ENCODE assay signal across 9 cellular contexts in genomic region chr19:53792721-53793433, GRCh38. TPM values are rescaled to one million over a fixed set of nuclear protein-coding genes. Genes with fewer than 3 reads are reported as not detected.
DNase-seq lines count a peak whose midpoint lies in the region; ATAC-seq and TF ChIP-seq lines count a peak whose summit lies in the region.
"Had no signal": no experiment of that assay in that cellular context is flagged by ENCODE, and none has a peak within 500 bp of the region (broad histone marks: within the 10 kb centered on the region; RNA-seq: fewer than 3 reads in every experiment).

No MANE protein-coding gene starts in this region.

- H3K27ac Mint-ChIP-seq in CD4-positive, alpha-beta T cell, result no peak overlapping the region
- H3K27ac Mint-ChIP-seq: IgD-negative memory B cell had no signal

- peak; percentile 100 for ATAC-seq in CD4-positive, alpha-beta T cell (ENCODE audit: poor library complexity)
- peak; percentile 94 for ATAC-seq in gastroesophageal sphincter

- H3K4me1 Mint-ChIP-seq in CD4-positive, alpha-beta T cell (ENCODE audit: low read depth), result no peaks in the 10 kb centered on the region

- intact Hi-C loops in CD4-positive, alpha-beta T cell (cut with DNase I, micrococcal nuclease), result loop anchor here (1.0 to 5.0 kb wide), 4 partner anchors 229 to 368 kb away; no protein-coding TSS in a partner anchor
- intact Hi-C loops in ovary (cut with DNase I), result no loop called here
- intact Hi-C loops in tibial artery (cut with DNase I; ENCODE audit: low total_unique reads), result no loop called here

- H3K27ac ChIP-seq in CD4-positive, alpha-beta T cell (ENCODE audit: low read depth, low read length), result no peak overlapping the region
- H3K27ac ChIP-seq in MM.1S (ENCODE audit: low read length), result no peak overlapping the region
- no peak overlapping the region for H3K27ac ChIP-seq in gastroesophageal sphincter
- H3K27ac ChIP-seq in ovary, result no peak overlapping the region
- H3K27ac ChIP-seq in tibial artery, result no peak overlapping the region

- WGBS in gastroesophageal sphincter (ENCODE audit: low coverage in 1 of 2), 2 donors, result 16 to 19% methylated on average over 2 to 6 of the region's 10 CpGs
- 6 to 15% (median 13%) methylated on average over 10 of the region's 10 CpGs for WGBS in ovary, 3 donors

- no peak overlapping the region for H3K9ac ChIP-seq in MM.1S (ENCODE audit: low read length)

- TF ChIP-seq EP300 in gastroesophageal sphincter (IDR thresholded peaks at IDR 0.05) (no peak), ovary (IDR thresholded peaks at IDR 0.05) (no peak)

- H2AFZ ChIP-seq in MM.1S (ENCODE audit: low read length), result no peak overlapping the region

- H3K79me2 ChIP-seq in MM.1S (ENCODE audit: low read length), result no peaks in the 10 kb centered on the region

- TF ChIP-seq POLR2A in gastroesophageal sphincter (IDR thresholded peaks at IDR 0.05) (no peak), ovary (IDR thresholded peaks at IDR 0.05) (no peak)

- CTCF ChIA-PET in CD4-positive, alpha-beta T cell (lab: Charles Lee), result interaction anchor here (0.6 to 1.6 kb wide), 19 partner anchors 8 to 368 kb away, joined by 3 to 19 read pairs (median 4); partner anchors contain the start of gene MYADM

- peak; percentile 94 for TF ChIP-seq CTCF in CD4-positive, alpha-beta T cell (IDR thresholded peaks at IDR 0.05)
- TF ChIP-seq CTCF in GM20000 (IDR thresholded peaks at IDR 0.05; ENCODE audit: extremely low read depth, missing control alignments) (peak; percentile 67), MM.1S (IDR thresholded peaks at IDR 0.05; ENCODE audit: low read length) (peak; percentile 96), gastroesophageal sphincter (IDR thresholded peaks at IDR 0.05) (peak in 3 of 4 experiments; percentile 83 to 98 (median 91)), ovary (IDR thresholded peaks at IDR 0.05) (peak; percentile 48 to 68 (median 56)), tibial artery (IDR thresholded peaks at IDR 0.05) (peak; percentile 92 to 98)

- H3K9me2 ChIP-seq in MM.1S (replicated peaks; ENCODE audit: insufficient read depth, low read length), result no peaks in the 10 kb centered on the region

- POLR2A ChIA-PET in CD4-positive, alpha-beta T cell (lab: Charles Lee), result interaction anchor here (0.6 kb wide), 1 partner anchor 20 kb away, joined by 4 read pairs; no protein-coding TSS in a partner anchor

- H3K27me3 Mint-ChIP-seq in CD4-positive, alpha-beta T cell, result peaks cover 16% of the 10 kb centered on the region
- H3K27me3 Mint-ChIP-seq: IgD-negative memory B cell had no signal

- no peaks in the 10 kb centered on the region for H4K20me1 ChIP-seq in MM.1S (ENCODE audit: insufficient read depth, low read length)

- peak; percentile 54 to 74 (median 60) for DNase-seq in CD4-positive, alpha-beta T cell
- DNase-seq in GM20000 (ENCODE audit: low spot score) (peak; percentile 80), MM.1S (peak; percentile 61), SK-N-DZ (ENCODE audit: low spot score) (peak; percentile 71), ovary (peak; percentile 50 to 83 (median 55)), tibial artery (peak; percentile 85 to 89)
- peak; percentile 58 for DNase-seq in activated gamma-delta T cell treated with anti-CD3 and anti-CD28 coated beads, Interleukin-2, amount 50 U/mL, for 16 hours (ENCODE audit: low read depth)

- no peak overlapping the region for H3K4me2 ChIP-seq in MM.1S (ENCODE audit: low read depth, low read length)

- H3K9me3 ChIP-seq in CD4-positive, alpha-beta T cell (ENCODE audit: control insufficient read depth, low read length), result no peaks in the 10 kb centered on the region
- no peaks in the 10 kb centered on the region for H3K9me3 ChIP-seq in MM.1S (replicated peaks; ENCODE audit: insufficient read depth, low read length)
- no peaks in the 10 kb centered on the region for H3K9me3 ChIP-seq in gastroesophageal sphincter
- H3K9me3 ChIP-seq in ovary, result no peaks in the 10 kb centered on the region
- H3K9me3 ChIP-seq in tibial artery, result no peaks in the 10 kb centered on the region

- H3F3A ChIP-seq in MM.1S (ENCODE audit: insufficient read depth, low read length), result no peaks in the 10 kb centered on the region

- H3K4me1 ChIP-seq in MM.1S (ENCODE audit: low read length) (no peaks in the 10 kb centered on the region), gastroesophageal sphincter (no peaks in the 10 kb centered on the region), ovary (ENCODE audit: insufficient read depth) (no peaks in the 10 kb centered on the region), tibial artery (no peaks in the 10 kb centered on the region)

- H3K4me3 ChIP-seq in MM.1S (ENCODE audit: low read length) (no peak overlapping the region), gastroesophageal sphincter (no peak overlapping the region), ovary (no peak overlapping the region), tibial artery (no peak overlapping the region)

- H3K27me3 ChIP-seq in CD4-positive, alpha-beta T cell (ENCODE audit: control insufficient read depth, insufficient read depth, low read length), result no peaks in the 10 kb centered on the region
- no peaks in the 10 kb centered on the region for H3K27me3 ChIP-seq in MM.1S (replicated peaks; ENCODE audit: insufficient read depth, low read length)
- peaks cover 2% of the 10 kb centered on the region for H3K27me3 ChIP-seq in gastroesophageal sphincter
- no peaks in the 10 kb centered on the region for H3K27me3 ChIP-seq in ovary
- no peaks in the 10 kb centered on the region for H3K27me3 ChIP-seq in tibial artery

- H3K36me3 ChIP-seq in MM.1S (replicated peaks; ENCODE audit: insufficient read depth, low read length) (no peaks in the 10 kb centered on the region), gastroesophageal sphincter (no peaks in the 10 kb centered on the region), ovary (no peaks in the 10 kb centered on the region), tibial artery (no peaks in the 10 kb centered on the region)

- no peak overlapping the region for H3K4me3 Mint-ChIP-seq in CD4-positive, alpha-beta T cell
- H3K4me3 Mint-ChIP-seq: IgD-negative memory B cell had no signal

- no peaks in the 10 kb centered on the region for H3K36me3 Mint-ChIP-seq in CD4-positive, alpha-beta T cell (ENCODE audit: low read depth)
- H3K36me3 Mint-ChIP-seq: IgD-negative memory B cell had no signal

- H3K9me3 Mint-ChIP-seq in CD4-positive, alpha-beta T cell, result no peaks in the 10 kb centered on the region

RNA-seq across cellular contexts. Expression of gene NLRP12, which starts 31.2 kb away (rescaled TPM):
- total RNA-seq in CD4-positive, alpha-beta T cell, result under 1 TPM in 1 of 2 experiments, not detected in 1; 0.08 TPM
- not detected in 2 replicates for polyA plus RNA-seq in SK-N-DZ (2014; cell fraction: cytosol; rRNA removed)
- polyA plus RNA-seq in SK-N-DZ (2014; cell fraction: nucleus; rRNA removed), result not detected in 2 replicates
- total RNA-seq in gastroesophageal sphincter (1 to 10 TPM in 1 of 4 donors, under 1 TPM in 3; 0.23 to 1.1 (median 0.28) TPM), ovary (under 1 TPM; 0.05 to 0.95 (median 0.17) TPM)
- under 1 TPM; 0.05 to 0.15 TPM for polyA plus RNA-seq in ovary

Comparison
In these comparisons a context has a peak if more than half of its experiments do, and no peak if none do; other contexts are left out.
1. intact Hi-C loops: an anchor here in CD4-positive, alpha-beta T cell (1.0 to 5.0 kb wide); none called in ovary and tibial artery.